8 cellular contexts compared by ENCODE assay signal in the genomic region with DNA sequence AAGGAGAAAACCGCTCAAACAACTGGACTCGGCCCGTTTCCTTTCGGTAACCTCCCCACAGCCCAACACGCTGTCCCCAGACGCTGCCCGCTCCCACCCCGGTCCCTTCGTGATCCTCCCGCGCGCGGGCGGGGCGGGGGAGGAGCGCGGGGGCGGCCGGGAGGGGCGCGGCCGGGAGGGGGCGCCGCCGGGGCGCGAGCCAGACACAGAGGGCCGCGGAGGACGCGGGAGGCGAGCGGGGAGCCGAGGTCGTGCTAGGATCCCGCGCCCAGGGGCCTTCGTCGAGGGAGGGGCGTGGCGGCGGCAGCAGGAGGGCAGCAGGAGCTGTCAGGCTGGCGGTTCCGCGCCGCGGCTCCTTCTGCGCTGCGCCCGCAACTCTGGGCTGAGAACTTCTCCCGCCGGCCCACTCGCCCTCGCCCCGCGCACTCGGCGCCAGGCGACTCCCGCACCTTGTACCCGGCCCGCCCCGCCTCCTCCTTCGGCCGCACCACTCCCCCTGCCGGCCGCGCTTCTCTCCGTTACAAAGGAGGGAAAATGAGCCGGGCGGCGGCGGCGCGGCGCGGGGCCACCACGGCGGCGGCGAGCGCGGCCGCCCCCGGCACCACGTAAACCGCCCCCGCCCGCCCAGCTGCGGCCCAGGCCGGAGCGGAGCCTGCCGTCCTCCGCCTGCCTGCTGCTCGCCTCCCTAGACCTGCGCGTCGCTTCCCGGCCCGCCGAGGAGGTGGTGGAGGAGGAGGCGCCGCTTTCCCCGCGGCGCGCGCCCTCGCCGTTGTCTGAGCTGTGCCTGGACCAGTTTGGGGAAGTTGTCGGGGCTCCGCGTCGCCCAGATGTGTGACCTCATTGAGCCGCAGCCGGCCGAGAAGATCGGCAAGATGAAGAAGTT. TPM values are rescaled to one million over a fixed set of nuclear protein-coding genes. Genes with fewer than 3 reads are reported as not detected.
DNase-seq lines count a peak whose midpoint lies in the region; ATAC-seq, FAIRE-seq and TF ChIP-seq lines count a peak whose summit lies in the region.

A gene (plus strand): TSS at position 521 of the 883 bp plus-strand sequence. CDS start 307 bp downstream, at position 828.

- peak; percentile 67 for DNase-seq in AG10803 (ENCODE audit: low read depth)
- peak; percentile 45 for DNase-seq in GM18507 (ENCODE audit: extremely low spot score, insufficient read length, low read depth)
- peak; percentile 12 for DNase-seq in NCI-H1694 (lab: John Stamatoyannopoulos, UW)
- peak; percentile 30 for DNase-seq in UCSD-AML1 (lab: John Stamatoyannopoulos, UW; ENCODE audit: unreplicated experiment)
- peak; percentile 3 for DNase-seq in effector CD4-positive, alpha-beta T cell
- DNase-seq in lung (ENCODE audit: low spot score), result peak; percentile 77
- peak; percentile 25 to 37 for DNase-seq in stimulated activated CD8-positive, alpha-beta memory T cell treated with anti-CD3 and anti-CD28 coated beads, Interleukin-2, amount 100 ng/mL, for 48 hours (ENCODE audit: low read depth in 2 of 2)

- TF ChIP-seq CTCF in AG10803 (conservative IDR thresholded peaks at IDR 0.05; ENCODE audit: low read length) (peak; percentile 33), lung (IDR thresholded peaks at IDR 0.05; ENCODE audit: control extremely low read depth, extremely low read depth) (no peak)

- peak within 1 kb of the TSS; percentile 69 for H3K4me3 ChIP-seq in AG10803 (ENCODE audit: low read length)
- peak within 1 kb of the TSS; percentile 91 for H3K4me3 ChIP-seq in lung

- H3K36me3 ChIP-seq in lung (ENCODE audit: control insufficient read depth in 2 of 2, insufficient read depth in 2 of 2, low read length in 2 of 2), result no peaks in the 10 kb centered on the region

- ATAC-seq in HG02852 (IDR thresholded peaks at IDR 0.05; ENCODE audit: unreplicated experiment) (peak; percentile 56), lung (ENCODE audit: insufficient read depth, low FRiP score) (peak; percentile 63)

- 0 to 1% methylated on average over 68 to 118 of the region's 118 CpGs for WGBS in lung, 2 donors

- no peaks in the 10 kb centered on the region for H3K27me3 ChIP-seq in lung (ENCODE audit: control insufficient read depth, insufficient read depth)

- peak within 1 kb of the TSS; percentile 85 to 94 for H3K27ac ChIP-seq in lung (ENCODE audit: low read depth in 1 of 2, low read length in 1 of 2)

- no peak for FAIRE-seq in GM18507 (lab: Jason Lieb, UNC)

- peaks cover 0 to 8% of the 10 kb centered on the region in 2 donors for H3K4me1 ChIP-seq in lung (ENCODE audit: control insufficient read depth in 2 of 2, insufficient read depth in 2 of 2, low read length in 2 of 2)

- H3K9me3 ChIP-seq in lung (ENCODE audit: control insufficient read depth in 2 of 2, insufficient read depth in 1 of 2, low read length in 1 of 2), result no peaks in the 10 kb centered on the region

RNA-seq across cellular contexts. Expression of the gene that starts here (rescaled TPM):
- 100 to 1,000 TPM in 1 of 2 donors, 10 to 100 TPM in 1; 32.0 to 117 TPM for total RNA-seq in lung
- 1 to 10 TPM; 4.3 to 5.9 TPM for polyA plus RNA-seq in lung

Comparison
In these comparisons a context has a peak if more than half of its experiments do, and no peak if none do; other contexts are left out.
1. Peak in every context shown above with its lines: DNase-seq, ATAC-seq, H3K4me3 ChIP-seq and H3K27ac ChIP-seq.
2. DNase-seq: peak in every context shown above with its lines; median percentile 77 in lung; 67 in AG10803; 45 in GM18507; 31 in stimulated activated CD8-positive, alpha-beta memory T cell treated with anti-CD3 and anti-CD28 coated beads, Interleukin-2, amount 100 ng/mL, for 48 hours; 30 in UCSD-AML1; 12 in NCI-H1694; 3 in effector CD4-positive, alpha-beta T cell.